23 cellular contexts compared by ENCODE assay signal in the genomic region with DNA sequence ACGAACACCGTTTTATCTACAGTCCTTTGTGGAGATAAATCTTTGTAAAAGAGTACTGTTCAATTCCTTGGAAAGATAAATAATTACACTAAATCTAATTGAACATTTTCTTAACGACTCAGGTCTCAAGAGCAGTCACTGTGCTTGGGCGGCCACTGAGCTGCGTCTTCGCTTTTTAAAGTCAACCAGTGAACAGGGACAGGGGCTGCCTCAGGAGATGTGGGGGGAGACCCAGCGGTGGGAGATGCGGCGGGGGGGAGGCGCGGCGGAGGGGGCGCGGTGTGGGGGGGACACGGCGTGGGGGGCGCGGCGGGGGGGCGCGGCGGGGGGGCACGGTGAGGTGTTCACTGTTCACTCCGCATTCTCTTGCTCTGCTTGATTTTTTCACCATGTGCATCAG. TPM values are rescaled to one million over a fixed set of nuclear protein-coding genes. Genes with fewer than 3 reads are reported as not detected.
DNase-seq lines count a peak whose midpoint lies in the region; ATAC-seq and TF ChIP-seq lines count a peak whose summit lies in the region.
"Had no signal": no experiment of that assay in that cellular context is flagged by ENCODE, and none has a peak within 500 bp of the region (broad histone marks: within the 10 kb centered on the region; RNA-seq: fewer than 3 reads in every experiment).

No MANE protein-coding gene starts in this region.

- no peak for ATAC-seq in activated T-cell treated with anti-CD3 and anti-CD28 coated beads, Interleukin-2, amount 50 U/mL, for 4 hours
- ATAC-seq in RWPE2 (ENCODE audit: low read depth) (no peak), GM19452 (IDR thresholded peaks at IDR 0.05; ENCODE audit: unreplicated experiment) (no peak)
- ATAC-seq: activated CD4-positive, alpha-beta T cell treated with anti-CD3 and anti-CD28 coated beads for 36 hours; GM12878 had no signal

- H3K27ac ChIP-seq in RWPE2 (ENCODE audit: poor library complexity, severe bottlenecking) (no peak overlapping the region), left ventricle myocardium inferior (replicated peaks) (peak overlapping the region; percentile 83), skeletal muscle tissue (ENCODE audit: low read depth, low read length) (peak overlapping the region; percentile 91)
- H3K27ac ChIP-seq: A549, HL-60, Peyer's patch had no signal

- no peaks in the 10 kb centered on the region for H3K36me3 Mint-ChIP-seq in activated T-cell treated with anti-CD3 and anti-CD28 coated beads, Interleukin-2, amount 50 U/mL, for 4 hours (ENCODE audit: insufficient read depth)

- H3K4me1 Mint-ChIP-seq in activated T-cell treated with anti-CD3 and anti-CD28 coated beads, Interleukin-2, amount 50 U/mL, for 4 hours (ENCODE audit: low read depth): no peaks in the 10 kb centered on the region
- H3K4me1 Mint-ChIP-seq: activated CD4-positive, alpha-beta T cell treated with anti-CD3 and anti-CD28 coated beads for 36 hours had no signal

- no peaks in the 10 kb centered on the region for H3K27me3 Mint-ChIP-seq in activated T-cell treated with anti-CD3 and anti-CD28 coated beads, Interleukin-2, amount 50 U/mL, for 4 hours (ENCODE audit: low read depth)
- H3K27me3 Mint-ChIP-seq: activated CD4-positive, alpha-beta T cell treated with anti-CD3 and anti-CD28 coated beads for 36 hours had no signal

- no peak for TF ChIP-seq CTCF in RWPE2 (IDR thresholded peaks at IDR 0.05; ENCODE audit: poor library complexity, severe bottlenecking)
- no peak for TF ChIP-seq CTCF in left ventricle myocardium inferior (IDR thresholded peaks at IDR 0.05; ENCODE audit: borderline replicate concordance)

- H3K36me3 ChIP-seq in RWPE2 (ENCODE audit: low read depth): no peaks in the 10 kb centered on the region
- H3K36me3 ChIP-seq in left ventricle myocardium inferior: no peaks in the 10 kb centered on the region
- H3K36me3 ChIP-seq in skeletal muscle tissue (ENCODE audit: control insufficient read depth in 3 of 3, insufficient read depth in 3 of 3, low read length in 3 of 3): no peaks in the 10 kb centered on the region
- H3K36me3 ChIP-seq: Peyer's patch had no signal

- H3K27me3 ChIP-seq in RWPE2 (ENCODE audit: insufficient read depth, poor library complexity, severe bottlenecking) (no peaks in the 10 kb centered on the region), left ventricle myocardium inferior (ENCODE audit: low read depth) (no peaks in the 10 kb centered on the region), skeletal muscle tissue (ENCODE audit: control insufficient read depth in 3 of 3, insufficient read depth in 3 of 3, low read length in 3 of 3) (no peaks in the 10 kb centered on the region)
- H3K27me3 ChIP-seq: Peyer's patch had no signal

- DNase-seq in activated T-cell treated with anti-CD3 and anti-CD28 coated beads, Interleukin-2, amount 50 U/mL, for 4 hours: peak; percentile 1
- DNase-seq in activated T-cell treated with anti-CD3 and anti-CD28 coated beads, Interleukin-2, amount 50 U/mL, for 1 hour: no peak
- DNase-seq in RWPE2 (ENCODE audit: low spot score): peak; percentile 20
- peak; percentile 5 for DNase-seq in left ventricle myocardium inferior
- no peak for DNase-seq in NCI-H146 (lab: John Stamatoyannopoulos, UW)
- DNase-seq in NCI-H2171 (lab: John Stamatoyannopoulos, UW): no peak
- DNase-seq: COR-L47; effector memory CD4-positive, alpha-beta T cell; foreskin melanocyte; HCEC 1CT; NCI-H187; NCI-H526 treated with DMSO at 0.1 percent for 48 hours had no signal

- no peaks in the 10 kb centered on the region for H3K9me3 Mint-ChIP-seq in activated T-cell treated with anti-CD3 and anti-CD28 coated beads, Interleukin-2, amount 50 U/mL, for 4 hours
- H3K9me3 Mint-ChIP-seq: activated T-helper 1 cell treated with anti-CD3 and anti-CD28 coated beads, Interleukin-12 subunit alpha, Interleukin-12 subunit beta, Interleukin-2, Interleukin-4 antibody, amounts not matched to agents 30 ng/mL and 10 ng/mL and 1 ng/mL, durations not matched to agents 14 hours and 24 hours and 36 hours; neural crest cell; T-helper 1 cell treated with Interleukin-12 subunit alpha and Interleukin-12 subunit beta and Interleukin-4 antibody, amounts not matched to agents 30 μg/mL and 1 μg/mL, for 36 hours had no signal

- H3K4me1 ChIP-seq in RWPE2 (ENCODE audit: insufficient read depth, poor library complexity, severe bottlenecking) (no peaks in the 10 kb centered on the region), left ventricle myocardium inferior (peaks cover 88% of the 10 kb centered on the region), skeletal muscle tissue (ENCODE audit: control insufficient read depth in 3 of 3, insufficient read depth in 3 of 3, low read length in 3 of 3) (peaks cover 43 to 72% (median 70%) of the 10 kb centered on the region in 3 donors)
- H3K4me1 ChIP-seq: A549, Peyer's patch had no signal

- H3K9ac ChIP-seq in skeletal muscle tissue (ENCODE audit: low read depth in 1 of 3, low read length in 3 of 3): no peak overlapping the region

- intact Hi-C loops in left ventricle myocardium inferior (cut with micrococcal nuclease): no loop called here

- H3K9me3 ChIP-seq in RWPE2 (ENCODE audit: severe bottlenecking) (no peaks in the 10 kb centered on the region), left ventricle myocardium inferior (replicated peaks) (no peaks in the 10 kb centered on the region), skeletal muscle tissue (ENCODE audit: control insufficient read depth in 3 of 3, low read length in 3 of 3) (no peaks in the 10 kb centered on the region)
- H3K9me3 ChIP-seq: A549, Peyer's patch had no signal

- H3K4me3 ChIP-seq in RWPE2 (ENCODE audit: severe bottlenecking): no peak overlapping the region
- no peak overlapping the region for H3K4me3 ChIP-seq in left ventricle myocardium inferior
- H3K4me3 ChIP-seq in skeletal muscle tissue (ENCODE audit: low read length in 3 of 3): no peak overlapping the region
- H3K4me3 ChIP-seq: A549, GM12878, Peyer's patch had no signal

- H3K4me3 Mint-ChIP-seq in activated T-cell treated with anti-CD3 and anti-CD28 coated beads, Interleukin-2, amount 50 U/mL, for 4 hours: no peak overlapping the region
- H3K4me3 Mint-ChIP-seq: activated CD4-positive, alpha-beta T cell treated with anti-CD3 and anti-CD28 coated beads for 36 hours; activated T-helper 1 cell treated with anti-CD3 and anti-CD28 coated beads, Interleukin-12 subunit alpha, Interleukin-12 subunit beta, Interleukin-2, Interleukin-4 antibody, amounts not matched to agents 30 ng/mL and 10 ng/mL and 1 ng/mL, durations not matched to agents 14 hours and 24 hours and 36 hours; B cell; neural crest cell; T-helper 1 cell treated with Interleukin-12 subunit alpha and Interleukin-12 subunit beta and Interleukin-4 antibody, amounts not matched to agents 30 μg/mL and 1 μg/mL, for 36 hours had no signal

RNA-seq across cellular contexts. Expression of a gene that starts 39.8 kb away (rescaled TPM):
- 1 to 10 TPM in 2 of 3 donors, under 1 TPM in 1; 0.33 to 1.8 (median 1.6) TPM for total RNA-seq in activated T-cell treated with anti-CD3 and anti-CD28 coated beads, Interleukin-2, amount 50 U/mL, for 4 hours
- 98.0 TPM for total RNA-seq in left ventricle myocardium inferior
- 4.7 TPM for total RNA-seq in skeletal muscle tissue
- total RNA-seq: B cell had no signal

Comparison
In these comparisons a context has a peak if more than half of its experiments do, and no peak if none do; other contexts are left out.
1. DNase-seq: peak in activated T-cell treated with anti-CD3 and anti-CD28 coated beads, Interleukin-2, amount 50 U/mL, for 4 hours (single experiment), RWPE2 (single experiment) and left ventricle myocardium inferior (single experiment); none in activated T-cell treated with anti-CD3 and anti-CD28 coated beads, Interleukin-2, amount 50 U/mL, for 1 hour (single experiment), NCI-H146 (single experiment) and NCI-H2171 (single experiment).
2. RNA of a gene that starts 39.8 kb away (total RNA-seq): 98.0 TPM in left ventricle myocardium inferior (single experiment); 4.7 TPM in skeletal muscle tissue (single experiment) and 0.33 to 1.8 TPM in activated T-cell treated with anti-CD3 and anti-CD28 coated beads, Interleukin-2, amount 50 U/mL, for 4 hours; every median in the first group is over 10 times any median in the second.